8 cellular contexts compared by ENCODE assay signal in the genomic region with DNA sequence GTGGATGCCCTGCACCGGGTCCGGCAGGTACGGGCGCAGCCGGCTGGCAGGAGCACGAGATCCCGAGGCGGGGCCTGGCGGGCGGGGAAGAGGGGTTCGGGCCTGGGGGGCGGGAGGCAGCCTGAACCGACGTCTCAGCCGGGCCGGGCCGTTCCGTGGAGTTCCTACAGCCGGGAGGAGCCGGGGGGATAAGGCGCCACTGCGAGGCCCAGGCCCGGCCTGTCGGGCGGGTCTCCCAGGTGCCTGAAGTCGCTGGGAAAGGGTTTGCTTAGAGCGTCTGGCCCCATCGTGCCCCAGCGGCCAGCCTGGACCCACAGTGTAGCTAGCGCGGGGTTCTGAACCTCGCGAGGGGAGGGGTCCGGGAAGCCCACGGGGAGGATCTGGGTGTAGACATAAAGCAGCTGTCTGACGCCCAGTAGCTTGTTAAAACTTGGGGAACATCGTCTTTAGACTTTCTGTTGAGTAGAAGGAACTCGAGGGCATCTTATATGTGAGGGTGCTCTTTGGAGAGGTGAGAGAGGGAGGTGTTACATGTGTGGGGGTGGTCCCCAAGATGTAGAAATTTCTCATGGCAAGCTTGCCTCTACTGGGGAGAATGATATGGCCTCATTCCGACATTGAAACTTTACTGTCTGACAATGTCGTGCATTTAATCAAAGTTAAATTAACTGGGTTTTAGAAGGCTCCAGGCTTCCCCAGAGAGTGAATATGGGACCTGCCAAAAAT. TPM values are rescaled to one million over a fixed set of nuclear protein-coding genes. Genes with fewer than 3 reads are reported as not detected.
A peak's percentile ranks its signal among the peaks of the same experiment; 100 is the strongest.
DNase-seq lines count a peak whose midpoint lies in the region; ATAC-seq, FAIRE-seq and TF ChIP-seq lines count a peak whose summit lies in the region.

No MANE protein-coding gene starts in this region.

- H3K36me3 Mint-ChIP-seq in T-helper 1 cell treated with Interleukin-12 subunit alpha and Interleukin-12 subunit beta and Interleukin-4 antibody, amounts not matched to agents 30 μg/mL and 1 μg/mL, for 36 hours (ENCODE audit: low read depth), result peaks cover 5% of the 10 kb centered on the region

- peaks cover 24% of the 10 kb centered on the region for H3K4me1 Mint-ChIP-seq in T-helper 1 cell treated with Interleukin-12 subunit alpha and Interleukin-12 subunit beta and Interleukin-4 antibody, amounts not matched to agents 30 μg/mL and 1 μg/mL, for 36 hours (ENCODE audit: low read depth)

- no peak for TF ChIP-seq EP300 in ovary (IDR thresholded peaks at IDR 0.05)

- no peaks in the 10 kb centered on the region for H3K27me3 ChIP-seq in ovary

- FAIRE-seq in GM19239 (lab: Jason Lieb, UNC), result no peak

- no peak for TF ChIP-seq CTCF in foreskin fibroblast (IDR thresholded peaks at IDR 0.05; ENCODE audit: low read depth, low read length)
- no peak for TF ChIP-seq CTCF in ovary (IDR thresholded peaks at IDR 0.05)

- H3K4me1 ChIP-seq in ovary (ENCODE audit: insufficient read depth), result peaks cover 12% of the 10 kb centered on the region

- intact Hi-C loops in ovary (cut with DNase I), result no loop called here

- no peaks in the 10 kb centered on the region for H3K9me3 Mint-ChIP-seq in T-helper 1 cell treated with Interleukin-12 subunit alpha and Interleukin-12 subunit beta and Interleukin-4 antibody, amounts not matched to agents 30 μg/mL and 1 μg/mL, for 36 hours

- no peak for TF ChIP-seq POLR2A in ovary (IDR thresholded peaks at IDR 0.05)

- H3K9me3 ChIP-seq in ovary, result no peaks in the 10 kb centered on the region

- H3K27ac Mint-ChIP-seq in T-helper 1 cell treated with Interleukin-12 subunit alpha and Interleukin-12 subunit beta and Interleukin-4 antibody, amounts not matched to agents 30 μg/mL and 1 μg/mL, for 36 hours, result peak overlapping the region; percentile 66

- H3K27me3 Mint-ChIP-seq in T-helper 1 cell treated with Interleukin-12 subunit alpha and Interleukin-12 subunit beta and Interleukin-4 antibody, amounts not matched to agents 30 μg/mL and 1 μg/mL, for 36 hours (ENCODE audit: low read depth), result peaks cover 5% of the 10 kb centered on the region

- no peaks in the 10 kb centered on the region for H3K36me3 ChIP-seq in ovary

- 1% methylated on average over 27 to 40 of the region's 40 CpGs for WGBS in ovary, 3 donors

- peak overlapping the region; percentile 88 for H3K4me3 Mint-ChIP-seq in T-helper 1 cell treated with Interleukin-12 subunit alpha and Interleukin-12 subunit beta and Interleukin-4 antibody, amounts not matched to agents 30 μg/mL and 1 μg/mL, for 36 hours

- DNase-seq in foreskin fibroblast, result no peak
- DNase-seq in ovary, result no peak
- DNase-seq in activated effector memory CD4-positive, alpha-beta T cell treated with anti-CD3 and anti-CD28 coated beads, Interleukin-2, amount 50 U/mL, for 16 hours, result no peak
- DNase-seq in GM19239 (ENCODE audit: insufficient read length, low spot score), result no peak

- ATAC-seq in GM18517 (IDR thresholded peaks at IDR 0.05; ENCODE audit: unreplicated experiment) (peak; percentile 15), HG02840 (IDR thresholded peaks at IDR 0.05; ENCODE audit: low FRiP score, unreplicated experiment) (peak; percentile 28), GM21528 (IDR thresholded peaks at IDR 0.05; ENCODE audit: low FRiP score, unreplicated experiment) (no peak)

- H3K4me3 ChIP-seq in foreskin fibroblast (ENCODE audit: low read depth in 1 of 2, low read length in 2 of 2), result peak overlapping the region; percentile 94 to 97
- H3K4me3 ChIP-seq in ovary, result peak overlapping the region; percentile 78

- peak overlapping the region; percentile 30 to 84 for H3K27ac ChIP-seq in ovary

RNA-seq across cellular contexts. Expression of gene FUBP3, which starts 0.5 kb away (rescaled TPM):
- total RNA-seq in ovary, result 10 to 100 TPM; 15.5 to 54.3 (median 48.2) TPM
- polyA plus RNA-seq in ovary, result 10 to 100 TPM; 37.0 to 39.0 TPM
